9 cellular contexts compared by ENCODE assay signal in genomic region chr19:43754312-43754561, GRCh38. TPM values are rescaled to one million over a fixed set of nuclear protein-coding genes. Genes with fewer than 3 reads are reported as not detected.
DNase-seq lines count a peak whose midpoint lies in the region; ATAC-seq and TF ChIP-seq lines count a peak whose summit lies in the region.
"Had no signal": no experiment of that assay in that cellular context is flagged by ENCODE, and none has a peak within 500 bp of the region (broad histone marks: within the 10 kb centered on the region; RNA-seq: fewer than 3 reads in every experiment).

No MANE protein-coding gene starts in this region.

- peaks cover 43% of the 10 kb centered on the region for H3K4me1 Mint-ChIP-seq in T-helper 2 cell treated with Interferon-gamma antibody and Interleukin-4, amounts not matched to agents 5 μg/mL and 100 μg/mL, for 36 hours (ENCODE audit: low read depth)
- peaks cover 56% of the 10 kb centered on the region for H3K4me1 Mint-ChIP-seq in activated T-helper 17 cell treated with anti-CD3 and anti-CD28 coated beads, Interleukin-2, amount 50 U/mL, for 72 hours

- H3K4me3 ChIP-seq in iPS-18c (ENCODE audit: insufficient read depth, low read depth, low read length) (peak overlapping the region; percentile 95), stomach smooth muscle (ENCODE audit: low read length in 2 of 2) (peak overlapping the region; percentile 78 to 90)

- H3K4me1 ChIP-seq in stomach smooth muscle (ENCODE audit: control insufficient read depth, insufficient read depth, low read length): peaks cover 18% of the 10 kb centered on the region

- TF ChIP-seq CTCF in GM13976 (IDR thresholded peaks at IDR 0.05; ENCODE audit: borderline replicate concordance, control extremely low read depth, extremely low read depth, insufficient read depth, missing control alignments): no peak

- H3K9me3 ChIP-seq in iPS-18c (ENCODE audit: control insufficient read depth, insufficient read depth, low read length) (no peaks in the 10 kb centered on the region), stomach smooth muscle (ENCODE audit: control insufficient read depth in 2 of 2, low read length in 2 of 2) (no peaks in the 10 kb centered on the region)

- ATAC-seq in activated T-helper 17 cell treated with anti-CD3 and anti-CD28 coated beads, Interleukin-2, amount 50 U/mL, for 72 hours (replicated peaks): no peak
- no peak for ATAC-seq in HG02852 (IDR thresholded peaks at IDR 0.05; ENCODE audit: unreplicated experiment)

- DNase-seq in T-helper 2 cell treated with Interferon-gamma antibody and Interleukin-4, amounts not matched to agents 5 μg/mL and 100 μg/mL, for 36 hours (ENCODE audit: low spot score): no peak
- DNase-seq in T-helper 2 cell (no peak), GM13976 (ENCODE audit: low spot score) (no peak), kidney tubule cell (ENCODE audit: low spot score) (no peak)

- no peaks in the 10 kb centered on the region for H3K27me3 ChIP-seq in stomach smooth muscle (ENCODE audit: control insufficient read depth in 1 of 2, insufficient read depth in 2 of 2, low read length in 2 of 2)

- peaks cover 12 to 18% of the 10 kb centered on the region in 2 donors for H3K36me3 ChIP-seq in stomach smooth muscle (ENCODE audit: control insufficient read depth in 2 of 2, insufficient read depth in 2 of 2, low read length in 2 of 2)

- H3K27me3 Mint-ChIP-seq in T-helper 2 cell treated with Interferon-gamma antibody and Interleukin-4, amounts not matched to agents 5 μg/mL and 100 μg/mL, for 36 hours (ENCODE audit: low read depth): peaks cover 4% of the 10 kb centered on the region
- H3K27me3 Mint-ChIP-seq in activated T-helper 17 cell treated with anti-CD3 and anti-CD28 coated beads, Interleukin-2, amount 50 U/mL, for 72 hours: no peaks in the 10 kb centered on the region

- peaks cover 55% of the 10 kb centered on the region for H3K36me3 Mint-ChIP-seq in T-helper 2 cell treated with Interferon-gamma antibody and Interleukin-4, amounts not matched to agents 5 μg/mL and 100 μg/mL, for 36 hours (ENCODE audit: low read depth)
- H3K36me3 Mint-ChIP-seq in activated T-helper 17 cell treated with anti-CD3 and anti-CD28 coated beads, Interleukin-2, amount 50 U/mL, for 72 hours (ENCODE audit: low read depth): peaks cover 83% of the 10 kb centered on the region

- peak overlapping the region; percentile 98 for H3K4me3 Mint-ChIP-seq in T-helper 2 cell treated with Interferon-gamma antibody and Interleukin-4, amounts not matched to agents 5 μg/mL and 100 μg/mL, for 36 hours
- H3K4me3 Mint-ChIP-seq in activated T-helper 17 cell treated with anti-CD3 and anti-CD28 coated beads, Interleukin-2, amount 50 U/mL, for 72 hours: peak overlapping the region; percentile 99

- H3K27ac Mint-ChIP-seq in T-helper 2 cell treated with Interferon-gamma antibody and Interleukin-4, amounts not matched to agents 5 μg/mL and 100 μg/mL, for 36 hours: peak overlapping the region; percentile 100
- peak overlapping the region; percentile 100 for H3K27ac Mint-ChIP-seq in activated T-helper 17 cell treated with anti-CD3 and anti-CD28 coated beads, Interleukin-2, amount 50 U/mL, for 72 hours

- H3K27ac ChIP-seq in stomach smooth muscle (ENCODE audit: low read length): peak overlapping the region; percentile 96

- in situ Hi-C loops in GM13976 (cut with MboI; ENCODE audit: low sequenced_read_pairs, unreplicated experiment): no loop called here

- peak overlapping the region; percentile 75 to 87 for H3K9ac ChIP-seq in stomach smooth muscle (ENCODE audit: low read length in 2 of 2)

- no peaks in the 10 kb centered on the region for H3K9me3 Mint-ChIP-seq in T-helper 2 cell treated with Interferon-gamma antibody and Interleukin-4, amounts not matched to agents 5 μg/mL and 100 μg/mL, for 36 hours
- H3K9me3 Mint-ChIP-seq in activated T-helper 17 cell treated with anti-CD3 and anti-CD28 coated beads, Interleukin-2, amount 50 U/mL, for 72 hours: no peaks in the 10 kb centered on the region

RNA-seq across cellular contexts. Expression of gene SMG9, which starts 0.5 kb away (rescaled TPM):
- 100 to 1,000 TPM in 1 of 2 donors, 10 to 100 TPM in 1; 70.4 to 109 TPM for total RNA-seq in activated T-helper 17 cell treated with anti-CD3 and anti-CD28 coated beads, Interleukin-2, amount 50 U/mL, for 72 hours

RNA-seq across cellular contexts. Expression of gene KCNN4, which starts 26.5 kb away (rescaled TPM):
- total RNA-seq in activated T-helper 17 cell treated with anti-CD3 and anti-CD28 coated beads, Interleukin-2, amount 50 U/mL, for 72 hours: 100 to 1,000 TPM; 116 to 385 TPM

RNA-seq across cellular contexts. Expression of gene IRGC, which starts 38.4 kb away (rescaled TPM):
- not detected for total RNA-seq in activated T-helper 17 cell treated with anti-CD3 and anti-CD28 coated beads, Interleukin-2, amount 50 U/mL, for 72 hours
- total RNA-seq: T-helper 1 cell treated with Interleukin-12 subunit alpha and Interleukin-12 subunit beta and Interleukin-4 antibody, amounts not matched to agents 30 ng/mL and 1 ng/mL, for 36 hours had no signal

RNA-seq across cellular contexts. Expression of gene LYPD5, which starts 48.0 kb away (rescaled TPM):
- total RNA-seq in activated T-helper 17 cell treated with anti-CD3 and anti-CD28 coated beads, Interleukin-2, amount 50 U/mL, for 72 hours: 1 to 10 TPM in 1 of 2 donors, under 1 TPM in 1; 0.73 to 6.6 TPM
